In genomic region chr1:155967410-155968400, GRCh38 we compare ENCODE assay signal across 1 cellular context.
TF ChIP-seq lines count a peak whose summit lies in the region.

No MANE protein-coding gene starts in this region.

TF ChIP-seq in GM12878, 131 proteins besides CTCF, POLR2A, EP300 and RAD21:
- peak; percentile 54; the same call in 1 of the 2 replicates for TF ChIP-seq ZNF384 (IDR thresholded peaks at IDR 0.05; ENCODE audit: borderline replicate concordance, low read depth, low read length)
- peak; percentile 50 for TF ChIP-seq HDGF (IDR thresholded peaks at IDR 0.05)
- peak; percentile 15; the same call in 1 of the 2 replicates for TF ChIP-seq SPI1 (IDR thresholded peaks at IDR 0.05; ENCODE audit: borderline replicate concordance, insufficient read depth, low read depth, low read length)
- no peak for TF ChIP-seq CREB1 (IDR thresholded peaks at IDR 0.05; ENCODE audit: low read depth)
- peak; percentile 64; the same call in 1 of the 2 replicates for TF ChIP-seq ZBTB40 (IDR thresholded peaks at IDR 0.05; ENCODE audit: borderline replicate concordance)
- no peak for TF ChIP-seq KDM1A (IDR thresholded peaks at IDR 0.05; ENCODE audit: borderline replicate concordance)
